In the genomic region with DNA sequence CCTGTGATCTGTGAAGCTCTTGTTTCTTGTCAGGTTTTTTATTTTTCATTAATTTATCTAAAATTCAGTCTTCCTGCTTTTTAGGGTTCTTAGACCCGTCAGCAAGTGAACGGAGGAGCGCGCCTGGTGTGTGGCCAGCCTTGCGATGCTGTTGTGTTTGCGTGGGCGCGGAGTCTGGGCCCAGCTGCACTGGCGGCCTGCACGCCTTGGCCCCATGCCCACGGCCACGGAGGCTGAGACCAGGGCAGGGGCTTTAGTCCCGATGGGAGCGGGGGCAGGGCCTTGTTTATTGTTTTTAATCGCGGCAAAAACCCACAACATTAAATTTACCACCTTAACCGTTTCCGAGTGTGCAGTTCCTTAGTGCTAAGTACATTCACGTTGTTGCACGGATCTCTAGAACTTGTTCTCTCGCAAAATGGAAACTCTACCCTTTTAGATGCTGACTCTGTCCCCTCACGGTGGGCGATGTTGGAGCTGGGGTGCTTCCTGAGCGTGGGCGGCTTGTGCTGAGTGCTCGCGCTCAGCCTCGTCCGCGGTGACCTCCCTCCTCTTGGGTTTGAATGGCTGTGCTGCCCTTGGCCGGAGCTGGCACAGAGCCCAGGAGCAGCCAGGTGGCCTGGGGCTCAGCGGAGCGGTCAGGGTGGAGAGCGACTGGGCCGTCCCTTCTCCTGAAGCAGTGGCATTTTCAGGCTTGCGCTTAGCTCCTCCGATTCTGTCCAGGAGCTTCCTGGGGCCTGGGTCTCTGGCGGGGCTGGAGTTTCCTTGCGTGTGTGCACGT, we compare ENCODE assay signal across 12 cellular contexts.
DNase-seq lines count a peak whose midpoint lies in the region; ATAC-seq, FAIRE-seq and TF ChIP-seq lines count a peak whose summit lies in the region.
"Had no signal": no experiment of that assay in that cellular context is flagged by ENCODE, and none has a peak within 500 bp of the region (broad histone marks: within the 10 kb centered on the region; RNA-seq: fewer than 3 reads in every experiment).

No MANE protein-coding gene starts in this region.

- FAIRE-seq in endometrium (lab: Jason Lieb, UNC) = peak; percentile 91

- no peaks in the 10 kb centered on the region for H3K9me3 Mint-ChIP-seq in immature natural killer cell

- TF ChIP-seq CTCF in foreskin keratinocyte (conservative IDR thresholded peaks at IDR 0.05) = no peak

- H3K4me1 Mint-ChIP-seq in immature natural killer cell = peaks cover 6 to 7% of the 10 kb centered on the region in 2 donors

- peaks cover 0 to 3% (median 0%) of the 10 kb centered on the region in 3 donors for H3K36me3 Mint-ChIP-seq in immature natural killer cell
- H3K36me3 Mint-ChIP-seq: activated CD4-positive, alpha-beta memory T cell treated with anti-CD3 and anti-CD28 coated beads for 36 hours had no signal

- H3K27me3 Mint-ChIP-seq in immature natural killer cell (ENCODE audit: low read depth in 3 of 3) = peaks cover 0 to 9% (median 2%) of the 10 kb centered on the region in 3 donors
- H3K27me3 Mint-ChIP-seq: activated CD4-positive, alpha-beta memory T cell treated with anti-CD3 and anti-CD28 coated beads for 36 hours; naive B cell had no signal

- no peaks in the 10 kb centered on the region for H3K27me3 ChIP-seq in foreskin keratinocyte

- DNase-seq in DMS79 treated with DMSO at 0.1 percent for 48 hours (lab: John Stamatoyannopoulos, UW) (peak; percentile 12), DMS79 (lab: John Stamatoyannopoulos, UW) (no peak), mesenteric fat pad (ENCODE audit: low spot score) (peak; percentile 90), foreskin keratinocyte (no peak), immature natural killer cell (no peak)
- DNase-seq in stimulated activated CD4-positive, alpha-beta T cell treated with anti-CD3 and anti-CD28 coated beads, Interleukin-1b, Interleukin-23, amount 100 ng/mL, for 48 hours = no peak
- DNase-seq: activated CD4-positive, alpha-beta memory T cell treated with anti-CD3 and anti-CD28 coated beads for 36 hours; foreskin melanocyte; naive B cell had no signal

- H3K27ac Mint-ChIP-seq in immature natural killer cell = peak overlapping the region in 1 of 6 donors; percentile 67
- H3K27ac Mint-ChIP-seq: activated CD4-positive, alpha-beta memory T cell treated with anti-CD3 and anti-CD28 coated beads for 36 hours had no signal

- ATAC-seq in foreskin keratinocyte = no peak

- H3K27ac ChIP-seq in temporal lobe (ENCODE audit: low read depth, low read length) (peak overlapping the region; percentile 52), foreskin keratinocyte (no peak overlapping the region)
- H3K27ac ChIP-seq: 22Rv1 had no signal

- no peak overlapping the region for H3K4me3 Mint-ChIP-seq in immature natural killer cell
- H3K4me3 Mint-ChIP-seq: activated CD4-positive, alpha-beta memory T cell treated with anti-CD3 and anti-CD28 coated beads for 36 hours; naive B cell had no signal

- H3K4me1 ChIP-seq in foreskin keratinocyte = no peaks in the 10 kb centered on the region

Comparison
In these comparisons a context has a peak if more than half of its experiments do, and no peak if none do; other contexts are left out.
1. DNase-seq: peak in DMS79 treated with DMSO at 0.1 percent for 48 hours (single experiment) and mesenteric fat pad (single experiment); none in DMS79 (single experiment), stimulated activated CD4-positive, alpha-beta T cell treated with anti-CD3 and anti-CD28 coated beads, Interleukin-1b, Interleukin-23, amount 100 ng/mL, for 48 hours (single experiment), foreskin keratinocyte (0 of 2) and immature natural killer cell (0 of 3).